ENCODE assay signal across 8 cellular contexts in the genomic region with DNA sequence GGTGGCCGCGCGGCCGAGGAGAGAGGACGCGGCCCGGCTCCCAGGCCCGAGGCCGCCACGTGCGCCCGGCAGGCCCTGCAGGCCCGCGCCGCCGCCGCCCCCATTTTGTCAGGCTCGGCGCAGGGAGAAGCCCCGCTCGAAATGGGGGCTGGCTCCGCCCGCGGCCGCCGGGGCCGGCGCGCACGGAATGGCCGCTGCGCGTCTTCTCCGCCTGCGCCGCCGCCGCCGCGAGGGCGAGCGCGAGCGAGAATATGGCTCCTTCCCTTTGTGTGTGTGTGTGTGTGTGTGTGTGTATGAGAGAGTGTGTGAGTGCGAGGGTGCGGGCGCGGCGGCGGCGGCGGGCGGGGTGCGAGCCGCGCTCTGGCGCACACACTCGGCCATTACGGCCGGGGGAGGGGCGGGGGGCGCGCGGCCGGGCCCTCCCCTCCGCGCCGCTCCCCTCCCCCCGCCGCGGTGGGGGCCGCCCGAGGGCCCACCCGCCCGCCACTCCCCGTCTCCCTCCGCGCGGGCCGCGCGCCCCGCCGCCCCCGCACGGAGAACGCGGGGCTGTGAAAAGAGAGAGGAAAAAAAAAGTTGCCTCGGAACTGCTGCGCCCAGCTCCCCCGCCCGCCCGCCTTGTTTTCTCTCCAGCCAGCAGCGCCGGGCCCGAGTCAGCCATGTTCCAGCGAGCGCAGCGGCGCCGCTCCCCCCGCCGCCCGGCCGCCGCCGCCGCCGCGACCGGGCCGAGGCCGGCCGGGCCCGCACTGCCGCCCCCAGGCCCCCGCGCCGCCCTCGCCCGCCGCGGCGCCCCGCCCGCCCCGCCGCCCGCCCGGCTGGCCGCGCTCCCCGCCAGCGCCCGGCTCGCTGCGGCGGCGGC. TPM values are rescaled to one million over a fixed set of nuclear protein-coding genes. Genes with fewer than 3 reads are reported as not detected.
DNase-seq lines count a peak whose midpoint lies in the region; ATAC-seq and TF ChIP-seq lines count a peak whose summit lies in the region.

No MANE protein-coding gene starts in this region.

- peaks cover 39% of the 10 kb centered on the region for H3K36me3 ChIP-seq in DOHH2 (ENCODE audit: control insufficient read depth, low read length)
- peaks cover 27% of the 10 kb centered on the region for H3K36me3 ChIP-seq in Karpas-422 (ENCODE audit: insufficient read depth, low read length)
- peaks cover 25% of the 10 kb centered on the region for H3K36me3 ChIP-seq in SU-DHL-6 (ENCODE audit: low read length)

- peaks cover 39% of the 10 kb centered on the region for H3F3A ChIP-seq in DOHH2 (ENCODE audit: control insufficient read depth, insufficient read depth)
- H3F3A ChIP-seq in SU-DHL-6 (ENCODE audit: insufficient read depth), result peaks cover 53% of the 10 kb centered on the region

- H3K9ac ChIP-seq in Karpas-422 (ENCODE audit: low read length) (peak overlapping the region; percentile 99), SU-DHL-6 (ENCODE audit: low read length) (peak overlapping the region; percentile 82)

- H3K9me3 Mint-ChIP-seq in progenitor cell of endocrine pancreas (ENCODE audit: low read depth), result no peaks in the 10 kb centered on the region

- peak overlapping the region; percentile 99 for H3K27ac Mint-ChIP-seq in progenitor cell of endocrine pancreas

- DNase-seq in Karpas-422, result peak; percentile 89
- peak; percentile 79 for DNase-seq in left cardiac atrium
- DNase-seq in progenitor cell of endocrine pancreas (ENCODE audit: low spot score, unreplicated experiment), result peak; percentile 66
- peak; percentile 74 for DNase-seq in ureter (ENCODE audit: low spot score)

- H3K4me2 ChIP-seq in DOHH2 (ENCODE audit: low read length) (peak overlapping the region; percentile 99), Karpas-422 (ENCODE audit: low read depth, low read length, poor library complexity, severe bottlenecking) (peak overlapping the region; percentile 99), SU-DHL-6 (ENCODE audit: low read depth, low read length, poor library complexity, severe bottlenecking) (peak overlapping the region; percentile 90)

- intact Hi-C loops in left cardiac atrium (cut with DNase I), result loop anchor here in 1 of 2 donors (2.0 to 10.0 kb wide), 4 partner anchors 57 to 207 kb away; a partner anchor contains a TSS

- peaks cover 12% of the 10 kb centered on the region for H3K36me3 Mint-ChIP-seq in progenitor cell of endocrine pancreas (ENCODE audit: insufficient read depth)

- no peaks in the 10 kb centered on the region for H3K9me2 ChIP-seq in DOHH2 (replicated peaks; ENCODE audit: control insufficient read depth, low read length)
- no peaks in the 10 kb centered on the region for H3K9me2 ChIP-seq in Karpas-422 (replicated peaks; ENCODE audit: insufficient read depth, low read length)
- no peaks in the 10 kb centered on the region for H3K9me2 ChIP-seq in SU-DHL-6 (replicated peaks; ENCODE audit: insufficient read depth, low read length)

- peak overlapping the region; percentile 94 for H3K27ac ChIP-seq in DOHH2 (ENCODE audit: low read depth, low read length)
- peak overlapping the region; percentile 99 for H3K27ac ChIP-seq in Karpas-422 (ENCODE audit: low read length)
- H3K27ac ChIP-seq in SU-DHL-6 (ENCODE audit: low read depth, low read length), result peak overlapping the region; percentile 81
- peak overlapping the region; percentile 97 for H3K27ac ChIP-seq in adipose tissue (ENCODE audit: low read depth, low read length)

- H2AFZ ChIP-seq in Karpas-422 (ENCODE audit: low read length), result no peak overlapping the region
- no peak overlapping the region for H2AFZ ChIP-seq in SU-DHL-6 (ENCODE audit: low read depth, low read length, severe bottlenecking)

- H3K27me3 ChIP-seq in DOHH2 (ENCODE audit: control insufficient read depth, low read length) (no peaks in the 10 kb centered on the region), Karpas-422 (ENCODE audit: low read length) (no peaks in the 10 kb centered on the region), SU-DHL-6 (ENCODE audit: low read length) (no peaks in the 10 kb centered on the region)

- peaks cover 57% of the 10 kb centered on the region for H3K79me2 ChIP-seq in DOHH2 (ENCODE audit: control insufficient read depth, low read length)
- peaks cover 33% of the 10 kb centered on the region for H3K79me2 ChIP-seq in Karpas-422 (ENCODE audit: low read length)
- peaks cover 42% of the 10 kb centered on the region for H3K79me2 ChIP-seq in SU-DHL-6 (ENCODE audit: insufficient read depth, low read length)

- peak overlapping the region; percentile 82 for H3K4me3 Mint-ChIP-seq in progenitor cell of endocrine pancreas (ENCODE audit: low read depth)

- peaks cover 48% of the 10 kb centered on the region for H3K4me1 ChIP-seq in DOHH2 (ENCODE audit: control insufficient read depth, low read length)
- H3K4me1 ChIP-seq in Karpas-422 (ENCODE audit: low read length), result peaks cover 49% of the 10 kb centered on the region

- H3K4me1 Mint-ChIP-seq in progenitor cell of endocrine pancreas (ENCODE audit: low read depth), result peaks cover 26% of the 10 kb centered on the region

- TF ChIP-seq CTCF in DOHH2 (IDR thresholded peaks at IDR 0.05; ENCODE audit: low read depth, low read length, poor library complexity, severe bottlenecking) (no peak), SU-DHL-6 (IDR thresholded peaks at IDR 0.05; ENCODE audit: insufficient read depth, low read length, poor library complexity, severe bottlenecking) (no peak), progenitor cell of endocrine pancreas (IDR thresholded peaks at IDR 0.05; ENCODE audit: unreplicated experiment) (no peak)

- no peaks in the 10 kb centered on the region for H3K27me3 Mint-ChIP-seq in progenitor cell of endocrine pancreas

- H4K20me1 ChIP-seq in DOHH2 (ENCODE audit: control insufficient read depth, insufficient read depth, low read depth, low read length) (peaks cover 5% of the 10 kb centered on the region), Karpas-422 (ENCODE audit: insufficient read depth, low read depth, low read length) (no peaks in the 10 kb centered on the region; the same call in 1 of the 2 replicates), SU-DHL-6 (ENCODE audit: low read depth, low read length) (no peaks in the 10 kb centered on the region; the same call in 1 of the 2 replicates)

- ATAC-seq in GM21717 (IDR thresholded peaks at IDR 0.05; ENCODE audit: unreplicated experiment) (peak; percentile 28), left cardiac atrium (peak; percentile 66 to 78)

- 1% methylated on average over 46 to 111 of the region's 139 CpGs for WGBS in adipose tissue, 3 donors

- peak overlapping the region; percentile 99 for H3K4me3 ChIP-seq in DOHH2 (ENCODE audit: low read length)
- peak overlapping the region; percentile 96 for H3K4me3 ChIP-seq in Karpas-422 (ENCODE audit: low read length)
- peak overlapping the region; percentile 69 for H3K4me3 ChIP-seq in SU-DHL-6 (ENCODE audit: insufficient read depth, low read length, poor library complexity, severe bottlenecking)

- H3K9me3 ChIP-seq in DOHH2 (ENCODE audit: control insufficient read depth, insufficient read depth, low read length), result no peaks in the 10 kb centered on the region
- no peaks in the 10 kb centered on the region for H3K9me3 ChIP-seq in Karpas-422 (ENCODE audit: low read length)
- no peaks in the 10 kb centered on the region for H3K9me3 ChIP-seq in SU-DHL-6 (ENCODE audit: insufficient read depth, low read length)

RNA-seq across cellular contexts. Expression of a gene that starts 1.0 kb away (rescaled TPM):
- total RNA-seq in Karpas-422 (2014; rRNA removed; shearing (Covaris generic); ENCODE audit: low replicate concordance), result 660 and 748 TPM in 2 replicates
- polyA plus RNA-seq in adipose tissue, result 100 to 1,000 TPM; 105 to 354 (median 316) TPM
- 100 to 1,000 TPM; 168 to 184 TPM for total RNA-seq in left cardiac atrium
- 441 TPM in 2 replicates for total RNA-seq in progenitor cell of endocrine pancreas
- 273 TPM for total RNA-seq in ureter

RNA-seq across cellular contexts. Expression of a gene that starts 42.4 kb away (rescaled TPM):
- total RNA-seq in Karpas-422 (2014; rRNA removed; shearing (Covaris generic); ENCODE audit: low replicate concordance), result not detected in 2 replicates
- polyA plus RNA-seq in adipose tissue, result under 1 TPM in 2 of 3 donors, not detected in 1; 0.02 to 0.12 TPM
- not detected for total RNA-seq in left cardiac atrium
- total RNA-seq in progenitor cell of endocrine pancreas, result not detected in 2 replicates
- total RNA-seq in ureter, result not detected

Comparison
In these comparisons a context has a peak if more than half of its experiments do, and no peak if none do; other contexts are left out.
1. Peak in every context shown above with its lines: DNase-seq, ATAC-seq, H3K4me3 ChIP-seq and H3K27ac ChIP-seq.